In the genomic region with DNA sequence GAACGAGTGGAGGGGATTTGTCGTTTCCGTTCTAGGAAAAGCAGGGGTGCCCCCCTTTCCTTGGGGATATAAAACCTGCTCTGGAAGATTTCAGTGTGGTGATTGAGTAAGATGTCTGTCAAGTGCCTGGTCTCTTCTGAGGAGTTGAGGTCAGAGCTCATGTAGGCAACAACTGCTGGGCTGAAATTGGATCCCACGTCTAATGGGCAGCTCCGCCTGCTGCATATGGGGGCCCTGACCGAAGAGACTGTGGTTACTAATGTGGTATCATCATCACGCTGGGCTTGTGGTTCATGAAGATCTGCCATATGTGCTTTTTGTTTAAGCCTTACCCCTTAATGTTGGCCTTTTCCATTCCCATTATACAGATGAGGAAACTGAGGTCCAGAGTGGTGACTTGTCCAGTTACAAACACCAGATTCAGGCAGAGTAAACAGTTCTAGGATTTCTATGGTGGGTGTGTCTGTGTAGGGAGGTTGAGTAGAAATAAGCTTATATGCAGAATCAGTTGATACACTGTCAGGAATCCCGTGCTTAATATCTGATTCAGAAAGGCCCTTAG, we compare ENCODE assay signal across 8 cellular contexts. TPM values are rescaled to one million over a fixed set of nuclear protein-coding genes. Genes with fewer than 3 reads are reported as not detected.
DNase-seq lines count a peak whose midpoint lies in the region; ATAC-seq, FAIRE-seq and TF ChIP-seq lines count a peak whose summit lies in the region.

No MANE protein-coding gene starts in this region.

- H3K27me3 Mint-ChIP-seq in dendritic cell treated with granulocyte-macrophage colony-stimulating factor and Interleukin-4, amounts not matched to agents 40 ng/mL and 50 ng/mL, for 4 days: no peaks in the 10 kb centered on the region

- peak overlapping the region; percentile 99 for H3K4me2 ChIP-seq in A549

- FAIRE-seq in A549 (lab: Jason Lieb, UNC): no peak

- H3K9me3 Mint-ChIP-seq in dendritic cell treated with granulocyte-macrophage colony-stimulating factor and Interleukin-4, amounts not matched to agents 40 ng/mL and 50 ng/mL, for 4 days: no peaks in the 10 kb centered on the region

- H3K4me1 ChIP-seq in A549 (peaks cover 30% of the 10 kb centered on the region), mucosa of stomach (ENCODE audit: control insufficient read depth, insufficient read depth, low read length) (peaks cover 10% of the 10 kb centered on the region)

- DNase-seq in A549 (ENCODE audit: low read depth in 1 of 2, low spot score in 1 of 2): no peak
- peak; percentile 73 to 74 for DNase-seq in NCI-H524 (lab: John Stamatoyannopoulos, UW)
- no peak for DNase-seq in activated effector memory CD4-positive, alpha-beta T cell treated with Interleukin-2 at 50 U/mL for 16 hours
- DNase-seq in posterior vena cava (ENCODE audit: low spot score): no peak
- DNase-seq in GOT3 (lab: John Stamatoyannopoulos, UW): no peak

- H3K27ac Mint-ChIP-seq in dendritic cell treated with granulocyte-macrophage colony-stimulating factor and Interleukin-4, amounts not matched to agents 40 ng/mL and 50 ng/mL, for 4 days: peak overlapping the region; percentile 95

- H3K36me3 Mint-ChIP-seq in dendritic cell treated with granulocyte-macrophage colony-stimulating factor and Interleukin-4, amounts not matched to agents 40 ng/mL and 50 ng/mL, for 4 days (ENCODE audit: low read depth): peaks cover 45% of the 10 kb centered on the region

- ATAC-seq in A549 (peak; percentile 11 to 25; a peak in 4 of 6 replicates), GM18870 (IDR thresholded peaks at IDR 0.05; ENCODE audit: unreplicated experiment) (peak; percentile 16)

- no peak for TF ChIP-seq EP300 in A549 (IDR thresholded peaks at IDR 0.05)

- no peaks in the 10 kb centered on the region for H3K27me3 ChIP-seq in mucosa of stomach (ENCODE audit: control insufficient read depth, insufficient read depth, low read length)

- no peaks in the 10 kb centered on the region for H3K36me3 ChIP-seq in mucosa of stomach (ENCODE audit: control insufficient read depth, insufficient read depth, low read length)

- TF ChIP-seq CTCF in A549 (IDR thresholded peaks at IDR 0.05): no peak

- intact Hi-C loops in dendritic cell treated with granulocyte-macrophage colony-stimulating factor and Interleukin-4, amounts not matched to agents 40 ng/mL and 50 ng/mL, for 4 days (cut with micrococcal nuclease): loop anchor here (10.0 kb wide), 1 partner anchor 318 kb away; a partner anchor contains a TSS
- intact Hi-C loops in posterior vena cava (cut with DNase I): no loop called here

- H3K4me3 ChIP-seq in A549 (peak overlapping the region; percentile 68), mucosa of stomach (ENCODE audit: low read length) (peak overlapping the region; percentile 58)

- H3K4me3 Mint-ChIP-seq in dendritic cell treated with granulocyte-macrophage colony-stimulating factor and Interleukin-4, amounts not matched to agents 40 ng/mL and 50 ng/mL, for 4 days: peak overlapping the region; percentile 98

- POLR2A ChIA-PET in A549 (lab: Yijun Ruan, JAX): no interaction called here

- H3K9me3 ChIP-seq in A549: no peaks in the 10 kb centered on the region
- H3K9me3 ChIP-seq in mucosa of stomach (ENCODE audit: control insufficient read depth, low read length): no peaks in the 10 kb centered on the region

- TF ChIP-seq POLR2A in A549 (IDR thresholded peaks at IDR 0.05; ENCODE audit: low read length): no peak

- peak overlapping the region; percentile 84 for H3K9ac ChIP-seq in mucosa of stomach (ENCODE audit: low read length)

- WGBS in A549 (ENCODE audit: missing lambda C conversion rate): 9% methylated on average over 8 of the region's 8 CpGs

- CTCF ChIA-PET in A549 (lab: Yijun Ruan, JAX): interaction anchor here (1.3 to 2.5 kb wide), 4 partner anchors 13 to 822 kb away, joined by 4 to 13 read pairs (median 8); a partner anchor contains a TSS

- H3K27ac ChIP-seq in A549: peak overlapping the region; percentile 94 to 95

- no peak for TF ChIP-seq RAD21 in A549 (conservative IDR thresholded peaks at IDR 0.05 in 1 of 2, IDR thresholded peaks at IDR 0.05 in 1 of 2)

- H3K4me1 Mint-ChIP-seq in dendritic cell treated with granulocyte-macrophage colony-stimulating factor and Interleukin-4, amounts not matched to agents 40 ng/mL and 50 ng/mL, for 4 days (ENCODE audit: low read depth): peaks cover 43% of the 10 kb centered on the region

TF ChIP-seq in A549, 52 proteins besides CTCF, POLR2A, EP300 and RAD21:
- TF ChIP-seq RNF2 (IDR thresholded peaks at IDR 0.05; ENCODE audit: borderline replicate concordance, low read depth) (no peak), FOXS1 (CRISPR knock-in tag; IDR thresholded peaks at IDR 0.05) (no peak), KDM1A (IDR thresholded peaks at IDR 0.05; ENCODE audit: low read depth) (peak; percentile 64; the same call in 1 of the 2 replicates), PHF8 (IDR thresholded peaks at IDR 0.05; ENCODE audit: borderline replicate concordance, low read depth) (0 out of 2 replicates have a peak, but pooled peaks have one; percentile 12)

RNA-seq across cellular contexts. Expression of a gene that starts 0.6 kb away (rescaled TPM):
- polyA plus RNA-seq in A549 (2011; rRNA removed) (27.0 and 37.6 TPM in 2 replicates), A549 (2017; fragmentation: RNase III; extraction: RNeasy Plus Mini Kit Qiagen cat#74134 plus additional on column Dnase treatment) (43.1 to 53.1 TPM (median 44.8 TPM) in 3 replicates)
- polyA plus RNA-seq in A549 (2012; cell fraction: cytosol; rRNA removed): 15.3 and 16.7 TPM in 2 replicates
- 5.9 and 11.9 TPM in 2 replicates for polyA plus RNA-seq in A549 (2012; cell fraction: nucleus; rRNA removed)
- polyA minus RNA-seq in A549 (2011; rRNA and poly(A)+ RNA removed): 7.3 and 10.5 TPM in 2 replicates
- total RNA-seq in posterior vena cava: 10 to 100 TPM; 45.6 to 61.4 TPM

RNA-seq across cellular contexts. Expression of a gene that starts 7.8 kb away (rescaled TPM):
- polyA plus RNA-seq in A549 (2011; rRNA removed): 1.4 and 2.0 TPM in 2 replicates
- 3.1 and 4.4 TPM in 2 replicates for polyA plus RNA-seq in A549 (2012; cell fraction: cytosol; rRNA removed)
- polyA plus RNA-seq in A549 (2012; cell fraction: nucleus; rRNA removed): 5.0 and 6.4 TPM in 2 replicates
- 4.3 to 5.9 TPM (median 5.4 TPM) in 3 replicates for polyA plus RNA-seq in A549 (2017; fragmentation: RNase III; extraction: RNeasy Plus Mini Kit Qiagen cat#74134 plus additional on column Dnase treatment)
- 4.4 and 4.6 TPM in 2 replicates for polyA minus RNA-seq in A549 (2011; rRNA and poly(A)+ RNA removed)
- total RNA-seq in posterior vena cava: 10 to 100 TPM; 55.6 to 80.7 TPM

RNA-seq across cellular contexts. Expression of a gene that starts 23.3 kb away (rescaled TPM):
- polyA plus RNA-seq in A549 (2011; rRNA removed) (53.5 and 62.6 TPM in 2 replicates), A549 (2017; fragmentation: RNase III; extraction: RNeasy Plus Mini Kit Qiagen cat#74134 plus additional on column Dnase treatment) (99.2 to 101 TPM (median 101 TPM) in 3 replicates)
- 21.8 and 24.7 TPM in 2 replicates for polyA plus RNA-seq in A549 (2012; cell fraction: cytosol; rRNA removed)
- 10.9 and 15.5 TPM in 2 replicates for polyA plus RNA-seq in A549 (2012; cell fraction: nucleus; rRNA removed)
- polyA minus RNA-seq in A549 (2011; rRNA and poly(A)+ RNA removed): 18.5 and 23.7 TPM in 2 replicates
- total RNA-seq in posterior vena cava: 10 to 100 TPM; 42.7 to 48.6 TPM

RNA-seq across cellular contexts. Expression of a gene that starts 33.5 kb away (rescaled TPM):
- polyA plus RNA-seq in A549 (2011; rRNA removed) (not detected in 2 replicates), A549 (2017; fragmentation: RNase III; extraction: RNeasy Plus Mini Kit Qiagen cat#74134 plus additional on column Dnase treatment) (not detected in 3 replicates)
- not detected in 2 replicates for polyA plus RNA-seq in A549 (2012; cell fraction: cytosol; rRNA removed)
- polyA plus RNA-seq in A549 (2012; cell fraction: nucleus; rRNA removed): 0.09 TPM in 1 of 2 replicates, not detected in the other
- not detected in 2 replicates for polyA minus RNA-seq in A549 (2011; rRNA and poly(A)+ RNA removed)
- under 1 TPM; 0.28 to 0.29 TPM for total RNA-seq in posterior vena cava

Comparison
In these comparisons a context has a peak if more than half of its experiments do, and no peak if none do; other contexts are left out.
1. DNase-seq: peak in NCI-H524 (2 of 2); none in A549 (0 of 2), activated effector memory CD4-positive, alpha-beta T cell treated with Interleukin-2 at 50 U/mL for 16 hours (single experiment), posterior vena cava (single experiment) and GOT3 (single experiment).